Comparison of ENCODE assay signal across 8 cellular contexts in genomic region chr3:129184396-129184656, GRCh38. TPM values are rescaled to one million over a fixed set of nuclear protein-coding genes. Genes with fewer than 3 reads are reported as not detected.
DNase-seq lines count a peak whose midpoint lies in the region; ATAC-seq and TF ChIP-seq lines count a peak whose summit lies in the region.

No MANE protein-coding gene starts in this region.

- in situ Hi-C loops in SK-MEL-5 (cut with HindIII; ENCODE audit: low pct_unique_long_range_greater_than_20kb, low sequenced_read_pairs), result no loop called here

- no peaks in the 10 kb centered on the region for H3K36me3 ChIP-seq in muscle layer of duodenum (ENCODE audit: control insufficient read depth in 1 of 2, insufficient read depth in 2 of 2, low read length in 2 of 2)

- peaks cover 27 to 29% of the 10 kb centered on the region in 2 donors for H3K4me1 Mint-ChIP-seq in effector memory CD8-positive, alpha-beta T cell (ENCODE audit: low read depth in 2 of 2)

- peaks cover 55% of the 10 kb centered on the region for H3K36me3 Mint-ChIP-seq in effector memory CD8-positive, alpha-beta T cell (ENCODE audit: insufficient read depth)

- peaks cover 7 to 26% of the 10 kb centered on the region in 2 donors for H3K4me1 ChIP-seq in muscle layer of duodenum (ENCODE audit: control insufficient read depth in 1 of 2, insufficient read depth in 2 of 2, low read length in 2 of 2)

- peak overlapping the region; percentile 100 for H3K27ac ChIP-seq in muscle layer of duodenum (ENCODE audit: low read length)

- H3K9me3 ChIP-seq in muscle layer of duodenum (ENCODE audit: control insufficient read depth in 1 of 2, low read length in 2 of 2), result no peaks in the 10 kb centered on the region

- H3K27me3 ChIP-seq in muscle layer of duodenum (ENCODE audit: low read depth, low read length), result no peaks in the 10 kb centered on the region

- H3K4me3 ChIP-seq in HFF-Myc (replicated peaks; ENCODE audit: low read depth, low read length) (peak overlapping the region; percentile 97), muscle layer of duodenum (ENCODE audit: low read depth in 1 of 2, low read length in 2 of 2) (peak overlapping the region; percentile 82 to 90)

- peak overlapping the region; percentile 90 to 95 for H3K4me3 Mint-ChIP-seq in effector memory CD8-positive, alpha-beta T cell

- no peak for TF ChIP-seq CTCF in HFF-Myc (IDR thresholded peaks at IDR 0.05; ENCODE audit: low read depth, low read length, missing control alignments)

- H3K27ac Mint-ChIP-seq in effector memory CD8-positive, alpha-beta T cell, result peak overlapping the region; percentile 97

- peak; percentile 5 for DNase-seq in COLO668 (lab: John Stamatoyannopoulos, UW; ENCODE audit: unreplicated experiment)
- no peak for DNase-seq in HFF-Myc (ENCODE audit: extremely low read depth, low read depth)
- peak; percentile 45 for DNase-seq in SK-MEL-5 (ENCODE audit: low read depth, low spot score)
- no peak for DNase-seq in effector memory CD8-positive, alpha-beta T cell
- no peak for DNase-seq in stimulated activated naive CD4-positive, alpha-beta T cell treated with Interleukin-2 at 50 U/mL for 16 hours (lab: John Stamatoyannopoulos, UW)

- H3K9me3 Mint-ChIP-seq in effector memory CD8-positive, alpha-beta T cell, result no peaks in the 10 kb centered on the region

- H3K27me3 Mint-ChIP-seq in effector memory CD8-positive, alpha-beta T cell, result no peaks in the 10 kb centered on the region

- ATAC-seq in effector memory CD8-positive, alpha-beta T cell (replicated peaks), result peak; percentile 2
- ATAC-seq in GM21381 (IDR thresholded peaks at IDR 0.05; ENCODE audit: unreplicated experiment) (no peak), GM18511 (IDR thresholded peaks at IDR 0.05; ENCODE audit: unreplicated experiment) (no peak)

RNA-seq across cellular contexts. Expression of gene CNBP, which starts 0.6 kb away (rescaled TPM):
- 396 and 418 TPM in 2 replicates for total RNA-seq in SK-MEL-5 (2014; rRNA removed; shearing (Covaris generic))
- polyA plus RNA-seq in SK-MEL-5 (2015; cell fraction: cytosol; rRNA removed), result 343 and 344 TPM in 2 replicates
- 182 and 199 TPM in 2 replicates for polyA plus RNA-seq in SK-MEL-5 (2015; cell fraction: nucleus; rRNA removed)

RNA-seq across cellular contexts. Expression of gene ISY1, which starts 23.5 kb away (rescaled TPM):
- 34.9 and 36.3 TPM in 2 replicates for total RNA-seq in SK-MEL-5 (2014; rRNA removed; shearing (Covaris generic))
- 19.2 and 22.6 TPM in 2 replicates for polyA plus RNA-seq in SK-MEL-5 (2015; cell fraction: cytosol; rRNA removed)
- 4.7 and 11.1 TPM in 2 replicates for polyA plus RNA-seq in SK-MEL-5 (2015; cell fraction: nucleus; rRNA removed)

Comparison
In these comparisons a context has a peak if more than half of its experiments do, and no peak if none do; other contexts are left out.
1. DNase-seq: peak in COLO668 (single experiment) and SK-MEL-5 (single experiment); none in HFF-Myc (single experiment), effector memory CD8-positive, alpha-beta T cell (0 of 3) and stimulated activated naive CD4-positive, alpha-beta T cell treated with Interleukin-2 at 50 U/mL for 16 hours (single experiment).